In genomic region chr10:5840314-5841307, GRCh38 we compare ENCODE assay signal across 9 cellular contexts. TPM values are rescaled to one million over a fixed set of nuclear protein-coding genes. Genes with fewer than 3 reads are reported as not detected.
A peak's percentile ranks its signal among the peaks of the same experiment; 100 is the strongest.
DNase-seq lines count a peak whose midpoint lies in the region; ATAC-seq lines count a peak whose summit lies in the region.
"Had no signal": no experiment of that assay in that cellular context is flagged by ENCODE, and none has a peak within 500 bp of the region (broad histone marks: within the 10 kb centered on the region; RNA-seq: fewer than 3 reads in every experiment).

No MANE protein-coding gene starts in this region.

- peak overlapping the region; percentile 98 for H4K8ac ChIP-seq in neuronal stem cell (ENCODE audit: low read depth, low read length)

- peaks cover 4% of the 10 kb centered on the region for H3K79me1 ChIP-seq in neuronal stem cell (ENCODE audit: low read depth, low read length)

- H3K27ac Mint-ChIP-seq in activated T-cell treated with anti-CD3 and anti-CD28 coated beads, Interleukin-2, amount 50 U/mL, for 72 hours: no peak overlapping the region

- no peak overlapping the region for H3K9ac ChIP-seq in neuronal stem cell (ENCODE audit: low read depth, low read length, poor library complexity)

- H3K4me3 ChIP-seq in neuronal stem cell (ENCODE audit: low read length in 2 of 2): no peak overlapping the region

- H2AK5ac ChIP-seq in neuronal stem cell (ENCODE audit: low read depth, low read length): peak overlapping the region; percentile 20

- H3K27me3 ChIP-seq in neuronal stem cell (ENCODE audit: control insufficient read depth in 3 of 3, insufficient read depth in 3 of 3, low read depth in 1 of 3, low read length in 3 of 3): peaks cover 0 to 2% (median 0%) of the 10 kb centered on the region in 3 experiments

- H3K23ac ChIP-seq in neuronal stem cell (ENCODE audit: low read depth, low read length, poor library complexity): no peak overlapping the region

- H3K36me3 ChIP-seq in neuronal stem cell (replicated peaks in 1 of 2; ENCODE audit: control insufficient read depth in 2 of 2, insufficient read depth in 2 of 2, low read length in 2 of 2): peaks cover 0 to 2% of the 10 kb centered on the region in 2 donors

- no peak overlapping the region for H4K91ac ChIP-seq in neuronal stem cell (ENCODE audit: low read depth, low read length, poor library complexity)

- no peak overlapping the region for H3K4me2 ChIP-seq in neuronal stem cell (ENCODE audit: insufficient read depth, low read length, poor library complexity, severe bottlenecking)

- peak overlapping the region; percentile 8 for H2BK12ac ChIP-seq in neuronal stem cell (ENCODE audit: low read length)

- H2BK5ac ChIP-seq in neuronal stem cell (ENCODE audit: low read length): no peak overlapping the region

- H2AFZ ChIP-seq in neuronal stem cell (ENCODE audit: low read length): peak overlapping the region; percentile 81

- H3K36me3 Mint-ChIP-seq in activated T-cell treated with anti-CD3 and anti-CD28 coated beads, Interleukin-2, amount 50 U/mL, for 72 hours (ENCODE audit: insufficient read depth in 2 of 2): no peaks in the 10 kb centered on the region
- H3K36me3 Mint-ChIP-seq: brain had no signal

- H3K18ac ChIP-seq in neuronal stem cell (ENCODE audit: low read length): peak overlapping the region; percentile 95

- DNase-seq in DMS53 treated with DMSO at 0.1 percent for 48 hours (lab: John Stamatoyannopoulos, UW; ENCODE audit: unreplicated experiment) (peak; percentile 11), dermis blood vessel endothelial cell (peak; percentile 63), neuronal stem cell (ENCODE audit: low spot score) (no peak), SHP77 (lab: John Stamatoyannopoulos, UW) (no peak), mucosa of gallbladder (ENCODE audit: low spot score) (no peak)
- no peak for DNase-seq in activated T-cell treated with anti-CD3 and anti-CD28 coated beads, Interleukin-2, amount 50 U/mL, for 72 hours

- H3K4me3 Mint-ChIP-seq in activated T-cell treated with anti-CD3 and anti-CD28 coated beads, Interleukin-2, amount 50 U/mL, for 72 hours: no peak overlapping the region
- H3K4me3 Mint-ChIP-seq: brain had no signal

- ATAC-seq in GM19467 (IDR thresholded peaks at IDR 0.05; ENCODE audit: unreplicated experiment) (peak; percentile 84), HG03460 (IDR thresholded peaks at IDR 0.05; ENCODE audit: unreplicated experiment) (peak; percentile 83)
- ATAC-seq in activated T-cell treated with anti-CD3 and anti-CD28 coated beads, Interleukin-2, amount 50 U/mL, for 72 hours (replicated peaks in 1 of 2): no peak

- H3K27ac ChIP-seq in neuronal stem cell (replicated peaks; ENCODE audit: low read length): peak overlapping the region; percentile 22

- peaks cover 15% of the 10 kb centered on the region for H3K27me3 Mint-ChIP-seq in activated T-cell treated with anti-CD3 and anti-CD28 coated beads, Interleukin-2, amount 50 U/mL, for 72 hours (ENCODE audit: low read depth)
- H3K27me3 Mint-ChIP-seq: brain had no signal

- peak overlapping the region; percentile 65 for H2BK120ac ChIP-seq in neuronal stem cell (ENCODE audit: low read depth, low read length)

- peaks cover 28% of the 10 kb centered on the region for H3K4me1 Mint-ChIP-seq in activated T-cell treated with anti-CD3 and anti-CD28 coated beads, Interleukin-2, amount 50 U/mL, for 72 hours (ENCODE audit: low read depth)

- no peak overlapping the region for H3K14ac ChIP-seq in neuronal stem cell (ENCODE audit: low read length)

- H3K4ac ChIP-seq in neuronal stem cell (ENCODE audit: low read length): peak overlapping the region; percentile 26

- WGBS in neuronal stem cell (ENCODE audit: extremely low coverage in 2 of 2, insufficient read length in 2 of 2, insufficient replicate concordance in 1 of 2), 2 donors: no CpG with 5 or more reads among the region's 40 CpGs

- peaks cover 4 to 9% of the 10 kb centered on the region in 2 donors for H3K4me1 ChIP-seq in neuronal stem cell (ENCODE audit: control insufficient read depth in 2 of 2, insufficient read depth in 1 of 2, low read depth in 1 of 2, low read length in 2 of 2)

- H3K9me3 Mint-ChIP-seq in activated T-cell treated with anti-CD3 and anti-CD28 coated beads, Interleukin-2, amount 50 U/mL, for 72 hours: no peaks in the 10 kb centered on the region

- H2BK15ac ChIP-seq in neuronal stem cell (ENCODE audit: low read length): peak overlapping the region; percentile 96

- no peaks in the 10 kb centered on the region for H3K9me3 ChIP-seq in neuronal stem cell (replicated peaks in 1 of 2; ENCODE audit: control insufficient read depth in 2 of 2, insufficient read depth in 1 of 2, low read depth in 1 of 2, low read length in 2 of 2)

RNA-seq across cellular contexts. Expression of gene GDI2, which starts 27.4 kb away (rescaled TPM):
- total RNA-seq in dermis blood vessel endothelial cell (581 and 665 TPM in 2 replicates), mucosa of gallbladder (205 TPM)
- polyA plus RNA-seq in neuronal stem cell (2013, experiment 1 of 2): 201 TPM
- 206 TPM for polyA plus RNA-seq in neuronal stem cell (2013, experiment 2 of 2)
- total RNA-seq in activated T-cell treated with anti-CD3 and anti-CD28 coated beads, Interleukin-2, amount 50 U/mL, for 72 hours: 100 to 1,000 TPM; 275 to 309 TPM

RNA-seq across cellular contexts. Expression of gene ANKRD16, which starts 49.1 kb away (rescaled TPM):
- total RNA-seq in dermis blood vessel endothelial cell (5.8 and 7.0 TPM in 2 replicates), mucosa of gallbladder (9.4 TPM)
- 5.0 TPM for polyA plus RNA-seq in neuronal stem cell (2013, experiment 1 of 2)
- 4.8 TPM for polyA plus RNA-seq in neuronal stem cell (2013, experiment 2 of 2)
- total RNA-seq in activated T-cell treated with anti-CD3 and anti-CD28 coated beads, Interleukin-2, amount 50 U/mL, for 72 hours: 1 to 10 TPM; 3.9 to 5.8 TPM

RNA-seq across cellular contexts. Expression of gene FBH1, which starts 49.4 kb away (rescaled TPM):
- total RNA-seq in dermis blood vessel endothelial cell (127 and 145 TPM in 2 replicates), mucosa of gallbladder (101 TPM)
- 23.7 TPM for polyA plus RNA-seq in neuronal stem cell (2013, experiment 1 of 2)
- polyA plus RNA-seq in neuronal stem cell (2013, experiment 2 of 2): 24.3 TPM
- 10 to 100 TPM; 51.0 to 53.6 TPM for total RNA-seq in activated T-cell treated with anti-CD3 and anti-CD28 coated beads, Interleukin-2, amount 50 U/mL, for 72 hours

Comparison
In these comparisons a context has a peak if more than half of its experiments do, and no peak if none do; other contexts are left out.
1. DNase-seq: peak in DMS53 treated with DMSO at 0.1 percent for 48 hours (single experiment) and dermis blood vessel endothelial cell (single experiment); none in neuronal stem cell (single experiment), SHP77 (0 of 2), activated T-cell treated with anti-CD3 and anti-CD28 coated beads, Interleukin-2, amount 50 U/mL, for 72 hours (0 of 2) and mucosa of gallbladder (single experiment).
2. ATAC-seq: peak in GM19467 (single experiment) and HG03460 (single experiment); none in activated T-cell treated with anti-CD3 and anti-CD28 coated beads, Interleukin-2, amount 50 U/mL, for 72 hours (0 of 2).